In the genomic region with DNA sequence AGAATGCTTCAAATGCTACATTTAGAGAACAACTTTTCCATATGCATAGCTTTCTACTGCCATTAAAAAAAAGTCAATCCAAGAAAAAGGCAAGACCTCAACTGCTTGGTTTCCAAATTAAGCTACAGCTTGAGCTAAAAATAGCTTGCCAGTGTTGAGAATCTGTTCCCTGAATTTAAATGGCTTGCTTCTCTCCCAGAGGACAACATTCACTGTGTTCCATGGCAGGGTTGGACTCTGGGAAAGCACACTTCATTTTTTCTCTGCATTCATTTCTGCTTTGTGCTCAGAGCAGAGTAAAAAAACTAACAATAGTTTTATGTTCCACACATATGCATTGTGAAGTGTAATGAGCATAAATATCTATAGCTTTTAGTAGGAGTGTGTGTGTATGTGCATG, we compare ENCODE assay signal across 14 cellular contexts.
"Had no signal": no experiment of that assay in that cellular context is flagged by ENCODE, and none has a peak within 500 bp of the region (broad histone marks: within the 10 kb centered on the region; RNA-seq: fewer than 3 reads in every experiment).

No MANE protein-coding gene starts in this region.

- H3K36me3 ChIP-seq: brain microvascular endothelial cell, gastrocnemius medialis, left lung, ovary, thyroid gland had no signal

- H3K4me3 ChIP-seq: gastrocnemius medialis, left lung, ovary, thyroid gland had no signal

- DNase-seq: activated CD4-positive, alpha-beta T cell treated with anti-CD3 and anti-CD28 coated beads, Interleukin-2, amount 50 U/mL, for 1 hour; activated CD8-positive, alpha-beta memory T cell treated with anti-CD3 and anti-CD28 coated beads for 24 hours; activated gamma-delta T cell treated with Interleukin-2 at 50 U/mL for 16 hours; brain microvascular endothelial cell; endodermal cell; gastrocnemius medialis; left lung; nephron progenitor cell; ovary; stimulated activated CD4-positive, alpha-beta T cell treated with anti-CD3 and anti-CD28 coated beads, Interleukin-2, amount 100 ng/mL, for 48 hours; T1000; thyroid gland had no signal

- H3K27me3 ChIP-seq: brain microvascular endothelial cell, gastrocnemius medialis, left lung, ovary, thyroid gland had no signal

- H3K27ac ChIP-seq: brain microvascular endothelial cell, gastrocnemius medialis, left lung, ovary, thyroid gland had no signal

- H3K9me3 ChIP-seq: gastrocnemius medialis, ovary, thyroid gland had no signal

- ATAC-seq: activated CD4-positive, CD25-positive, alpha-beta regulatory T cell treated with anti-CD3 and anti-CD28 coated beads, Interleukin-2, amount 50 U/mL, for 24 hours; gastrocnemius medialis; left lung; stimulated activated memory B cell treated with anti-CD40 and anti-IgM and Interleukin-4, amounts not matched to agents 10 μg/mL and 1 μg/mL and 100 μg/mL, for 72 hours had no signal

- H3K4me1 ChIP-seq: gastrocnemius medialis, left lung, thyroid gland had no signal
